In the genomic region with DNA sequence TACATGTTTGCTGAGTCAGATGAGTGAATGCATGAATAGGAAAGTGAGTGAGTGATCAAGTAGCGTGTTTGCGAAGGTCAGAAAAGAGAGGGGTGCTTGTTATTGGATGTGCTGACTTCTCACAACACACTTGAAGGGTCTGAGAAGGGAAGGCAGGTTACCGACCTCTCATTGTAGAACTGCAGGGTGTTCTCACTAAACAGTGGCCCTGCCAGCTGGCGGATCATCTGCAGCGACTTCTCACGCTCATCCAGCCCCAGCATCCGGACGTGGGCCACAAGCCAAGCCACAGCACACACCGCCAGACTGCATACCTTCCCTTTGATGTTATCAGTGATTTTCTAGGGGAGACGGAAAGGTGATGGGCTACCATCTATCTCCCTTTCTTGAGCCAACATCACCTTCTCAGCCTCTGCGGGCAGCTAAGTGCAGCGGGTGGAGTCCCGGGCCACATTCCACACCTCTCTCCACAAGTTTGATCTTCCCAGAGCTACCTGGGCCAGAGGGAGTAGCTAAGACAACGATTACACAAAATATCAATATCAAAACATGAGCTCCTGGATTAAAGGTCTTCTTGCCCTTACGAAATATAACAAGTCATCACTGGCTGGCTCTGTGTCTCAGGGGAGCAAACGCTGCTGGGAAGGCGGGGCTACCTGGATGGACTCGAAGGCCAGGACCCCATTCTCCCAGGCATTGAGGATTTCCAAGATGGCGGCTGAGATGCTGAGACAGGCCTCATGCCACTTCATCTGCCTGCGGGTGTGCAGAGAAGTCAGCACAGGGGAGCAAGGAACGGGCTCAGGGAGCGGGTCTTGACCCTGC, we compare ENCODE assay signal across 1 cellular context.
TF ChIP-seq lines count a peak whose summit lies in the region.

No MANE protein-coding gene starts in this region.

TF ChIP-seq in SK-N-SH, 30 proteins besides CTCF, POLR2A, EP300 and RAD21 (continued from another document):
- TF ChIP-seq ZBTB33 (IDR thresholded peaks at IDR 0.05; ENCODE audit: borderline replicate concordance, low read depth) (no peak), MEF2A (IDR thresholded peaks at IDR 0.05; ENCODE audit: borderline replicate concordance, low read depth) (no peak), FOXJ3 (CRISPR knock-in tag; IDR thresholded peaks at IDR 0.05) (no peak), RXRA (IDR thresholded peaks at IDR 0.05; ENCODE audit: borderline replicate concordance, low read depth) (no peak), FOSL2 (IDR thresholded peaks at IDR 0.05; ENCODE audit: borderline replicate concordance, low read depth) (no peak), MXI1 (IDR thresholded peaks at IDR 0.05; ENCODE audit: low read depth, low read length) (no peak), NRF1 (IDR thresholded peaks at IDR 0.05; ENCODE audit: low read depth, low read length) (no peak), IRF3 (IDR thresholded peaks at IDR 0.05; ENCODE audit: low read depth, low read length) (no peak), POLR2AphosphoS5 (IDR thresholded peaks at IDR 0.05; ENCODE audit: low read depth, low read length) (no peak)
- TF ChIP-seq, protein P1, sequence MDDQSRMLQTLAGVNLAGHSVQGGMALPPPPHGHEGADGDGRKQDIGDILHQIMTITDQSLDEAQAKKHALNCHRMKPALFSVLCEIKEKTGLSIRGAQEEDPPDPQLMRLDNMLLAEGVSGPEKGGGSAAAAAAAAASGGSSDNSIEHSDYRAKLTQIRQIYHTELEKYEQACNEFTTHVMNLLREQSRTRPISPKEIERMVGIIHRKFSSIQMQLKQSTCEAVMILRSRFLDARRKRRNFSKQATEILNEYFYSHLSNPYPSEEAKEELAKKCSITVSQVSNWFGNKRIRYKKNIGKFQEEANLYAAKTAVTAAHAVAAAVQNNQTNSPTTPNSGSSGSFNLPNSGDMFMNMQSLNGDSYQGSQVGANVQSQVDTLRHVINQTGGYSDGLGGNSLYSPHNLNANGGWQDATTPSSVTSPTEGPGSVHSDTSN (IDR thresholded peaks at IDR 0.05) = no peak
- TF ChIP-seq, protein P2, sequence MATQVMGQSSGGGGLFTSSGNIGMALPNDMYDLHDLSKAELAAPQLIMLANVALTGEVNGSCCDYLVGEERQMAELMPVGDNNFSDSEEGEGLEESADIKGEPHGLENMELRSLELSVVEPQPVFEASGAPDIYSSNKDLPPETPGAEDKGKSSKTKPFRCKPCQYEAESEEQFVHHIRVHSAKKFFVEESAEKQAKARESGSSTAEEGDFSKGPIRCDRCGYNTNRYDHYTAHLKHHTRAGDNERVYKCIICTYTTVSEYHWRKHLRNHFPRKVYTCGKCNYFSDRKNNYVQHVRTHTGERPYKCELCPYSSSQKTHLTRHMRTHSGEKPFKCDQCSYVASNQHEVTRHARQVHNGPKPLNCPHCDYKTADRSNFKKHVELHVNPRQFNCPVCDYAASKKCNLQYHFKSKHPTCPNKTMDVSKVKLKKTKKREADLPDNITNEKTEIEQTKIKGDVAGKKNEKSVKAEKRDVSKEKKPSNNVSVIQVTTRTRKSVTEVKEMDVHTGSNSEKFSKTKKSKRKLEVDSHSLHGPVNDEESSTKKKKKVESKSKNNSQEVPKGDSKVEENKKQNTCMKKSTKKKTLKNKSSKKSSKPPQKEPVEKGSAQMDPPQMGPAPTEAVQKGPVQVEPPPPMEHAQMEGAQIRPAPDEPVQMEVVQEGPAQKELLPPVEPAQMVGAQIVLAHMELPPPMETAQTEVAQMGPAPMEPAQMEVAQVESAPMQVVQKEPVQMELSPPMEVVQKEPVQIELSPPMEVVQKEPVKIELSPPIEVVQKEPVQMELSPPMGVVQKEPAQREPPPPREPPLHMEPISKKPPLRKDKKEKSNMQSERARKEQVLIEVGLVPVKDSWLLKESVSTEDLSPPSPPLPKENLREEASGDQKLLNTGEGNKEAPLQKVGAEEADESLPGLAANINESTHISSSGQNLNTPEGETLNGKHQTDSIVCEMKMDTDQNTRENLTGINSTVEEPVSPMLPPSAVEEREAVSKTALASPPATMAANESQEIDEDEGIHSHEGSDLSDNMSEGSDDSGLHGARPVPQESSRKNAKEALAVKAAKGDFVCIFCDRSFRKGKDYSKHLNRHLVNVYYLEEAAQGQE (IDR thresholded peaks at IDR 0.05; ENCODE audit: low read depth, low read length) = no peak
- TF ChIP-seq, protein P3, sequence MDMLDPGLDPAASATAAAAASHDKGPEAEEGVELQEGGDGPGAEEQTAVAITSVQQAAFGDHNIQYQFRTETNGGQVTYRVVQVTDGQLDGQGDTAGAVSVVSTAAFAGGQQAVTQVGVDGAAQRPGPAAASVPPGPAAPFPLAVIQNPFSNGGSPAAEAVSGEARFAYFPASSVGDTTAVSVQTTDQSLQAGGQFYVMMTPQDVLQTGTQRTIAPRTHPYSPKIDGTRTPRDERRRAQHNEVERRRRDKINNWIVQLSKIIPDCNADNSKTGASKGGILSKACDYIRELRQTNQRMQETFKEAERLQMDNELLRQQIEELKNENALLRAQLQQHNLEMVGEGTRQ (IDR thresholded peaks at IDR 0.05; ENCODE audit: borderline replicate concordance, low read depth, low read length) = no peak
